9 cellular contexts compared by ENCODE assay signal in genomic region chr2:67649331-67650071, GRCh38.
A peak's percentile ranks its signal among the peaks of the same experiment; 100 is the strongest.
DNase-seq lines count a peak whose midpoint lies in the region; ATAC-seq and TF ChIP-seq lines count a peak whose summit lies in the region.
"Had no signal": no experiment of that assay in that cellular context is flagged by ENCODE, and none has a peak within 500 bp of the region (broad histone marks: within the 10 kb centered on the region; RNA-seq: fewer than 3 reads in every experiment).

No MANE protein-coding gene starts in this region.

- H3K4me1 ChIP-seq in esophagus muscularis mucosa, result peaks cover 21 to 45% (median 38%) of the 10 kb centered on the region in 4 donors

- WGBS in esophagus muscularis mucosa, result 61% methylated on average over 8 of the region's 8 CpGs

- no peaks in the 10 kb centered on the region for H3K36me3 ChIP-seq in esophagus muscularis mucosa

- H3K9me3 ChIP-seq in esophagus muscularis mucosa, result no peaks in the 10 kb centered on the region

- TF ChIP-seq CTCF in esophagus muscularis mucosa (IDR thresholded peaks at IDR 0.05), result no peak

- no peaks in the 10 kb centered on the region for H3K27me3 ChIP-seq in esophagus muscularis mucosa

- DNase-seq in AG08396 (ENCODE audit: low spot score), result peak; percentile 4
- DNase-seq in NCI-H2171 (lab: John Stamatoyannopoulos, UW), result peak; percentile 57
- DNase-seq in esophagus muscularis mucosa (ENCODE audit: extremely low spot score), result no peak
- DNase-seq in myocyte (ENCODE audit: low read depth), result peak; percentile 89
- no peak for DNase-seq in hippocampal formation (lab: John Stamatoyannopoulos, UW)
- no peak for DNase-seq in ecto neural progenitor cell (ENCODE audit: low spot score)
- DNase-seq: stimulated activated naive CD8-positive, alpha-beta T cell treated with anti-CD3 and anti-CD28 coated beads, Interleukin-15, amount 100 ng/mL, for 72 hours had no signal

- no peak for ATAC-seq in GM18519 (IDR thresholded peaks at IDR 0.05; ENCODE audit: low FRiP score, unreplicated experiment)
- no peak for ATAC-seq in GM18909 (IDR thresholded peaks at IDR 0.05; ENCODE audit: poor library complexity, unreplicated experiment)
- ATAC-seq: stimulated activated naive CD8-positive, alpha-beta T cell treated with anti-CD3 and anti-CD28 coated beads, Interleukin-15, amount 100 ng/mL, for 72 hours had no signal

- peak overlapping the region; percentile 75 to 81 (median 76) for H3K27ac ChIP-seq in esophagus muscularis mucosa (replicated peaks in 1 of 4)

- no peak for TF ChIP-seq EP300 in esophagus muscularis mucosa (IDR thresholded peaks at IDR 0.05)

- TF ChIP-seq POLR2A in esophagus muscularis mucosa (IDR thresholded peaks at IDR 0.05; ENCODE audit: low read depth), result no peak

- intact Hi-C loops in esophagus muscularis mucosa (cut with DNase I), result loop anchor here (5.0 to 10.0 kb wide), 7 partner anchors 165 to 1217 kb away; partner anchors contain the start of gene ETAA1

- H3K4me3 ChIP-seq in esophagus muscularis mucosa, result peak overlapping the region in 1 of 4 donors; percentile 6

Comparison
In these comparisons a context has a peak if more than half of its experiments do, and no peak if none do; other contexts are left out.
1. DNase-seq: peak in AG08396 (single experiment), NCI-H2171 (single experiment) and myocyte (single experiment); none in esophagus muscularis mucosa (single experiment), hippocampal formation (0 of 2) and ecto neural progenitor cell (single experiment).